Comparison of ENCODE assay signal across 8 cellular contexts in the genomic region with DNA sequence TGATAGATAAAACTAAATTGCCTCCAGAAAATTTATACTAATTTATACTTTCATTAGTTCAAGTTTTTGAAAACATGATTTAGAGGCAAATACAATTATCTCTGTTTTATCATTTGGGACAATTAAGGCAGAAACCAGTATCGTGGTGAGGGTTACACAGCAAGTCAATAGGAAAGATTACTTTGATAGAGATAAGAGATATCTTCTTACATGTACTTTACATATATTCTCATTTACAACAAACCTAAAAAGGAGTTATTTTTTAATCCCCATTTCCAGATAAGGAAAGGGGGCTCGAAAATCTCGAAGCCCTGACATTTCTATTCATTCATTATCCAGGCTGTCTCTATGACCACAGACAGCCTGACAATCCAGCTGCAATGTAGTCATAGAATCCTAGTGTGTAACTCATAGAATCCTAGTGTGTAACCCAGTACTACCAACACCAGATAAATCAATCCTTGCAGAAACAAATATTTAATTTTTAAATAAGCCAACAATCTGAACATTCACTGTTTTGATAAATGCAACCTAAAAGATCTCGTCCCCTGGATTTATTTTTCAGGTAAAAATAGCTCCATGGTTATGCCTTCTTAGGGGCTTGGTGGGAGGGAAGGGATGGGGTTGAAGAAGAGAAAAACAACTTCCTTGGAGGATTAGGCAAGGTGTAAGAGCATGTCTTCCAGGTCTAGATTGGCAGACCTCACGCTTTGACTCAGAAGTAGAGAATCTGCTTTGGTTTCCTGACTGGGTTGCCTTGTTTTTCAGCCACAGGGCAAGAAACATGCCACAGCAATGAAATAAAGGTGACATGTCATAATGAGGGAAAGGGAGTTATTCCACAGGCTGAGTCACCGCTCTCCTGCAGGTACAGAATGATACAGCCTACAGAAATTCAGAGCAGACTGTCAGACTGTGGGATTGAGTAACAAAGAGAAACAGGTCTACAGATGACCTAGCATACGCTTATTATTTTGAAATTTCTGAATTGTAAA. TPM values are rescaled to one million over a fixed set of nuclear protein-coding genes. Genes with fewer than 3 reads are reported as not detected.
A peak's percentile ranks its signal among the peaks of the same experiment; 100 is the strongest.
DNase-seq lines count a peak whose midpoint lies in the region; ATAC-seq and TF ChIP-seq lines count a peak whose summit lies in the region.

No MANE protein-coding gene starts in this region.

- H3K36me3 ChIP-seq in SJSA1 = no peaks in the 10 kb centered on the region
- no peaks in the 10 kb centered on the region for H3K36me3 ChIP-seq in Peyer's patch

- no peak overlapping the region for H3K27ac Mint-ChIP-seq in activated CD4-positive, alpha-beta T cell treated with anti-CD3 and anti-CD28 coated beads, Interleukin-2, amount 10 ng/mL, durations not matched to agents 24 days and 14 days
- H3K27ac Mint-ChIP-seq in stimulated activated effector memory CD8-positive, alpha-beta T cell treated with anti-CD3 and anti-CD28 coated beads, Interleukin-12 subunit alpha, Interleukin-12 subunit beta, amount 100 ng/mL, for 72 hours = no peak overlapping the region

- TF ChIP-seq CTCF in foreskin fibroblast (IDR thresholded peaks at IDR 0.05; ENCODE audit: low read depth, low read length) (no peak), Peyer's patch (IDR thresholded peaks at IDR 0.05) (no peak)

- DNase-seq in activated CD4-positive, alpha-beta T cell treated with anti-CD3 and anti-CD28 coated beads, Interleukin-2, amount 50 U/mL, for 48 hours = peak; percentile 10 to 31
- DNase-seq in activated CD4-positive, alpha-beta T cell treated with anti-CD3 and anti-CD28 coated beads, Interleukin-2, amount 10 ng/mL, durations not matched to agents 24 days and 14 days = no peak
- DNase-seq in SJSA1 (ENCODE audit: low read depth in 1 of 2, low spot score in 2 of 2) (peak; percentile 47 to 49), foreskin fibroblast (peak; percentile 59 to 70), Peyer's patch (no peak), inferior parietal cortex (ENCODE audit: extremely low spot score) (no peak), GDM1 (lab: John Stamatoyannopoulos, UW) (no peak)
- no peak for DNase-seq in stimulated activated effector memory CD8-positive, alpha-beta T cell treated with anti-CD3 and anti-CD28 coated beads, Interleukin-12 subunit alpha, Interleukin-12 subunit beta, amount 100 ng/mL, for 72 hours (ENCODE audit: low spot score in 2 of 2)

- H3K27me3 ChIP-seq in SJSA1 (replicated peaks) (no peaks in the 10 kb centered on the region), Peyer's patch (no peaks in the 10 kb centered on the region)

- intact Hi-C loops in activated CD4-positive, alpha-beta T cell treated with anti-CD3 and anti-CD28 coated beads, Interleukin-2, amount 10 ng/mL, durations not matched to agents 24 days and 14 days (cut with micrococcal nuclease) = no loop called here

- no peaks in the 10 kb centered on the region for H3K9me3 ChIP-seq in SJSA1 (replicated peaks)
- no peaks in the 10 kb centered on the region for H3K9me3 ChIP-seq in Peyer's patch

- H3K4me1 ChIP-seq in SJSA1 (replicated peaks) (peaks cover 21% of the 10 kb centered on the region), Peyer's patch (no peaks in the 10 kb centered on the region)

- H3K36me3 Mint-ChIP-seq in activated CD4-positive, alpha-beta T cell treated with anti-CD3 and anti-CD28 coated beads, Interleukin-2, amount 10 ng/mL, durations not matched to agents 24 days and 14 days (ENCODE audit: low read depth) = no peaks in the 10 kb centered on the region
- H3K36me3 Mint-ChIP-seq in stimulated activated effector memory CD8-positive, alpha-beta T cell treated with anti-CD3 and anti-CD28 coated beads, Interleukin-12 subunit alpha, Interleukin-12 subunit beta, amount 100 ng/mL, for 72 hours = no peaks in the 10 kb centered on the region

- peak; percentile 81 for ATAC-seq in stimulated activated effector memory CD8-positive, alpha-beta T cell treated with anti-CD3 and anti-CD28 coated beads, Interleukin-12 subunit alpha, Interleukin-12 subunit beta, amount 100 ng/mL, for 72 hours

- TF ChIP-seq POLR2A in Peyer's patch (IDR thresholded peaks at IDR 0.05) = no peak

- peaks cover 6% of the 10 kb centered on the region for H3K4me1 Mint-ChIP-seq in activated CD4-positive, alpha-beta T cell treated with anti-CD3 and anti-CD28 coated beads, Interleukin-2, amount 10 ng/mL, durations not matched to agents 24 days and 14 days
- H3K4me1 Mint-ChIP-seq in stimulated activated effector memory CD8-positive, alpha-beta T cell treated with anti-CD3 and anti-CD28 coated beads, Interleukin-12 subunit alpha, Interleukin-12 subunit beta, amount 100 ng/mL, for 72 hours = no peaks in the 10 kb centered on the region

- H3K27ac ChIP-seq in SJSA1 (no peak overlapping the region), Peyer's patch (no peak overlapping the region)

- no peak overlapping the region for H3K4me3 Mint-ChIP-seq in activated CD4-positive, alpha-beta T cell treated with anti-CD3 and anti-CD28 coated beads, Interleukin-2, amount 10 ng/mL, durations not matched to agents 24 days and 14 days
- no peak overlapping the region for H3K4me3 Mint-ChIP-seq in stimulated activated effector memory CD8-positive, alpha-beta T cell treated with anti-CD3 and anti-CD28 coated beads, Interleukin-12 subunit alpha, Interleukin-12 subunit beta, amount 100 ng/mL, for 72 hours

- no peak overlapping the region for H3K4me3 ChIP-seq in SJSA1
- no peak overlapping the region for H3K4me3 ChIP-seq in foreskin fibroblast (ENCODE audit: low read depth in 1 of 2, low read length in 2 of 2)
- no peak overlapping the region for H3K4me3 ChIP-seq in Peyer's patch

- H3K9me3 Mint-ChIP-seq in activated CD4-positive, alpha-beta T cell treated with anti-CD3 and anti-CD28 coated beads, Interleukin-2, amount 10 ng/mL, durations not matched to agents 24 days and 14 days = peaks cover 4% of the 10 kb centered on the region
- H3K9me3 Mint-ChIP-seq in stimulated activated effector memory CD8-positive, alpha-beta T cell treated with anti-CD3 and anti-CD28 coated beads, Interleukin-12 subunit alpha, Interleukin-12 subunit beta, amount 100 ng/mL, for 72 hours = no peaks in the 10 kb centered on the region

- no peaks in the 10 kb centered on the region for H3K27me3 Mint-ChIP-seq in activated CD4-positive, alpha-beta T cell treated with anti-CD3 and anti-CD28 coated beads, Interleukin-2, amount 10 ng/mL, durations not matched to agents 24 days and 14 days

RNA-seq across cellular contexts. Expression of a gene that starts 45.6 kb away (rescaled TPM):
- total RNA-seq in activated CD4-positive, alpha-beta T cell treated with anti-CD3 and anti-CD28 coated beads, Interleukin-2, amount 10 ng/mL, durations not matched to agents 24 days and 14 days = 206 and 217 TPM in 2 replicates
- 42.1 and 60.8 TPM in 2 replicates for total RNA-seq in SJSA1 (2014; rRNA removed; shearing (Covaris generic))
- 10 to 100 TPM; 73.4 to 99.6 (median 86.5) TPM for total RNA-seq in Peyer's patch

Comparison
In these comparisons a context has a peak if more than half of its experiments do, and no peak if none do; other contexts are left out.
1. DNase-seq: peak in activated CD4-positive, alpha-beta T cell treated with anti-CD3 and anti-CD28 coated beads, Interleukin-2, amount 50 U/mL, for 48 hours (2 of 2), SJSA1 (2 of 2) and foreskin fibroblast (2 of 2); none in activated CD4-positive, alpha-beta T cell treated with anti-CD3 and anti-CD28 coated beads, Interleukin-2, amount 10 ng/mL, durations not matched to agents 24 days and 14 days (single experiment), stimulated activated effector memory CD8-positive, alpha-beta T cell treated with anti-CD3 and anti-CD28 coated beads, Interleukin-12 subunit alpha, Interleukin-12 subunit beta, amount 100 ng/mL, for 72 hours (0 of 2), Peyer's patch (0 of 3), inferior parietal cortex (single experiment) and GDM1 (single experiment).